In genomic region chr2:26757873-26758789, GRCh38 we compare ENCODE assay signal across 1 cellular context.
TF ChIP-seq lines count a peak whose summit lies in the region.

No MANE protein-coding gene starts in this region.

TF ChIP-seq in HepG2, 621 proteins besides CTCF, POLR2A, EP300 and RAD21 (continued from another document and continues in another):
- TF ChIP-seq, protein P1, sequence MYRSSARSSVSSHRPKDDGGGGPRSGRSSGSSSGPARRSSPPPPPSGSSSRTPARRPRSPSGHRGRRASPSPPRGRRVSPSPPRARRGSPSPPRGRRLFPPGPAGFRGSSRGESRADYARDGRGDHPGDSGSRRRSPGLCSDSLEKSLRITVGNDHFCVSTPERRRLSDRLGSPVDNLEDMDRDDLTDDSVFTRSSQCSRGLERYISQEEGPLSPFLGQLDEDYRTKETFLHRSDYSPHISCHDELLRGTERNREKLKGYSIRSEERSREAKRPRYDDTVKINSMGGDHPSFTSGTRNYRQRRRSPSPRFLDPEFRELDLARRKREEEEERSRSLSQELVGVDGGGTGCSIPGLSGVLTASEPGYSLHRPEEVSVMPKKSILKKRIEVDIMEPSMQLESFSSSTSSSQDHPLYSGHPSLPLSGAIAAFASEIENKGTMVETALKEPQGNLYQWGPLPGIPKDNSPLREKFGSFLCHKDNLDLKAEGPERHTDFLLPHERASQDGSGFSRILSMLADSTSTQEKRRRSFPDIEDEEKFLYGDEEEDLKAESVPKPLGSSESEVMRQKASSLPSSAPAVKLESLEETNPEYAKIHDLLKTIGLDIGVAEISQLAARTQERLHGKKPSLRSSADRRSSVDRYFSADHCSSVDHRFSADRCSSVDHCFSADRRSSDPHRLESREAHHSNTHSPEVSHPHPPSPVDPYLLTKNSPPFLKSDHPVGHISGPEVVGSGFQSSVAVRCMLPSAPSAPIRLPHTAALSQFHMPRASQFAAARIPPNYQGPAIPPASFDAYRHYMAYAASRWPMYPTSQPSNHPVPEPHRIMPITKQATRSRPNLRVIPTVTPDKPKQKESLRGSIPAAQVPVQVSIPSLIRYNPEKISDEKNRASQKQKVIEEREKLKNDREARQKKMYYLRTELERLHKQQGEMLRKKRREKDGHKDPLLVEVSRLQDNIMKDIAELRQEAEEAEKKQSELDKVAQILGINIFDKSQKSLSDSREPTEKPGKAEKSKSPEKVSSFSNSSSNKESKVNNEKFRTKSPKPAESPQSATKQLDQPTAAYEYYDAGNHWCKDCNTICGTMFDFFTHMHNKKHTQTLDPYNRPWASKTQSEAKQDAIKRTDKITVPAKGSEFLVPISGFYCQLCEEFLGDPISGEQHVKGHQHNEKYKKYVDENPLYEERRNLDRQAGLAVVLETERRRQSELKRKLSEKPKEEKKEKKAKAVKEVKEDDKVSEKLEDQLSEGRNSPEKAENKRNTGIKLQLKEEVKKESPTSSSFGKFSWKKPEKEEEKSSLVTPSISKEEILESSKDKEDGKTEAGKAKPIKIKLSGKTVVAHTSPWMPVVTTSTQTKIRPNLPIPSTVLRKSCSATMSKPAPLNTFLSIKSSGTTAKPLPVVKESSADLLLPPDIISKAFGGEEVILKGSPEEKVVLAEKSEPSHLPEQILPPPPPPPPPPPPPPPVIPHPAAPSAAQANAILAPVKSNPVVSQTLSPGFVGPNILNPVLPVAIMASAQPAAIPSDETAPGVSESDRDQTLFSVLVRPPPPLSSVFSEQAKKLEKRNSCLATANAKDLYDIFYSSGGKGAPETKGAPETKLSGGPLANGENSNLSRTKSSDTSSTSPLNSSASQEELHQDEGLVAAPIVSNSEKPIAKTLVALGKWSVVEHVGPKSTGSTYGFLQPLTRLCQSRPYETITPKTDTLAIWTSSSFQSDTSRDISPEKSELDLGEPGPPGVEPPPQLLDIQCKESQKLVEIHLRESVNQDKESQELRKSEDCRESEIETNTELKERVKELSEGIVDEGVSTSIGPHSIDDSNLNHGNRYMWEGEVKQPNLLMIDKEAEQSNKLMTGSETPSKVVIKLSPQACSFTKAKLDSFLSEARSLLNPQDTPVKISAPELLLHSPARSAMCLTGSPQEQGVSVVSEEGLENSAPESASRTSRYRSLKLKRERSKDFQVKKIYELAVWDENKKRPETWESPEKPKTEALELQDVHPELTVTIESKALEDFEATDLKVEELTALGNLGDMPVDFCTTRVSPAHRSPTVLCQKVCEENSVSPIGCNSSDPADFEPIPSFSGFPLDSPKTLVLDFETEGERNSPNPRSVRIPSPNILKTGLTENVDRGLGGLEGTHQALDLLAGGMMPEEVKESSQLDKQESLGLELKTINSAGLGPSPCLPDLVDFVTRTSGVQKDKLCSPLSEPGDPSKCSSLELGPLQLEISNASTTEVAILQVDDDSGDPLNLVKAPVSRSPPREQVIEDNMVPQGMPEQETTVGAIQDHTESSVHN (CRISPR knock-in tag; IDR thresholded peaks at IDR 0.05): no peak
- TF ChIP-seq ARID5B (CRISPR knock-in tag; IDR thresholded peaks at IDR 0.05) (peak; percentile 80), CEBPG (CRISPR knock-in tag; IDR thresholded peaks at IDR 0.05) (peak; percentile 89), ZNF773 (CRISPR knock-in tag; IDR thresholded peaks at IDR 0.05; ENCODE audit: borderline replicate concordance) (no peak), ASH2L (IDR thresholded peaks at IDR 0.05; ENCODE audit: insufficient read length, low read depth, low read length) (no peak), CENPX (CRISPR knock-in tag; IDR thresholded peaks at IDR 0.05) (no peak), MIXL1 (CRISPR knock-in tag; IDR thresholded peaks at IDR 0.05) (no peak), FOSL2 (CRISPR knock-in tag; IDR thresholded peaks at IDR 0.05) (peak; percentile 99), ZNF44 (CRISPR knock-in tag; IDR thresholded peaks at IDR 0.05) (no peak), RAD51 (IDR thresholded peaks at IDR 0.05; ENCODE audit: borderline replicate concordance) (no peak), MTA3 (CRISPR knock-in tag; IDR thresholded peaks at IDR 0.05) (no peak), TCF7 (IDR thresholded peaks at IDR 0.05; ENCODE audit: low read depth) (no peak), SIX1 (CRISPR knock-in tag; IDR thresholded peaks at IDR 0.05; ENCODE audit: borderline replicate concordance) (no peak; the same call in 1 of the 2 replicates), THAP7 (CRISPR knock-in tag; IDR thresholded peaks at IDR 0.05) (no peak), SOX6 (IDR thresholded peaks at IDR 0.05) (no peak), SOX6 (CRISPR knock-in tag; IDR thresholded peaks at IDR 0.05) (peak; percentile 78), NKX3-1 (CRISPR knock-in tag; IDR thresholded peaks at IDR 0.05) (no peak; the same call in 1 of the 2 replicates), ZNF207 (IDR thresholded peaks at IDR 0.05; ENCODE audit: borderline replicate concordance) (no peak), ZSCAN30 (CRISPR knock-in tag; IDR thresholded peaks at IDR 0.05) (no peak), ZFP82 (CRISPR knock-in tag; IDR thresholded peaks at IDR 0.05; ENCODE audit: borderline replicate concordance) (peak; percentile 38; the same call in 1 of the 2 replicates), NCOA1 (CRISPR knock-in tag; IDR thresholded peaks at IDR 0.05) (no peak), ZNF446 (CRISPR knock-in tag; IDR thresholded peaks at IDR 0.05) (no peak), NFYC (CRISPR knock-in tag; IDR thresholded peaks at IDR 0.05) (0 out of 2 replicates have a peak, but pooled peaks have one; percentile 26), ARNTL (CRISPR knock-in tag; IDR thresholded peaks at IDR 0.05) (no peak), MEF2D (CRISPR knock-in tag; IDR thresholded peaks at IDR 0.05) (no peak), UBTF (CRISPR knock-in tag; IDR thresholded peaks at IDR 0.05) (no peak), GABPA (IDR thresholded peaks at IDR 0.05; ENCODE audit: low read depth, low read length) (no peak), GABPA (CRISPR knock-in tag; IDR thresholded peaks at IDR 0.05; ENCODE audit: low read depth) (peak; percentile 52), ZBTB21 (CRISPR knock-in tag; IDR thresholded peaks at IDR 0.05) (peak; percentile 88), IRF1 (CRISPR knock-in tag; IDR thresholded peaks at IDR 0.05; ENCODE audit: low read depth) (no peak), HES4 (CRISPR knock-in tag; IDR thresholded peaks at IDR 0.05; ENCODE audit: borderline replicate concordance) (no peak), ZNF691 (CRISPR knock-in tag; IDR thresholded peaks at IDR 0.05; ENCODE audit: borderline replicate concordance, low read depth) (no peak), NAIF1 (CRISPR knock-in tag; IDR thresholded peaks at IDR 0.05; ENCODE audit: borderline replicate concordance) (no peak), ZNF30 (CRISPR knock-in tag; IDR thresholded peaks at IDR 0.05) (no peak), TSC22D2 (CRISPR knock-in tag; IDR thresholded peaks at IDR 0.05; ENCODE audit: borderline replicate concordance) (no peak)
- TF ChIP-seq, protein P2, sequence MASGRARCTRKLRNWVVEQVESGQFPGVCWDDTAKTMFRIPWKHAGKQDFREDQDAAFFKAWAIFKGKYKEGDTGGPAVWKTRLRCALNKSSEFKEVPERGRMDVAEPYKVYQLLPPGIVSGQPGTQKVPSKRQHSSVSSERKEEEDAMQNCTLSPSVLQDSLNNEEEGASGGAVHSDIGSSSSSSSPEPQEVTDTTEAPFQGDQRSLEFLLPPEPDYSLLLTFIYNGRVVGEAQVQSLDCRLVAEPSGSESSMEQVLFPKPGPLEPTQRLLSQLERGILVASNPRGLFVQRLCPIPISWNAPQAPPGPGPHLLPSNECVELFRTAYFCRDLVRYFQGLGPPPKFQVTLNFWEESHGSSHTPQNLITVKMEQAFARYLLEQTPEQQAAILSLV (CRISPR knock-in tag; IDR thresholded peaks at IDR 0.05; ENCODE audit: borderline replicate concordance): no peak
- TF ChIP-seq, protein P3, sequence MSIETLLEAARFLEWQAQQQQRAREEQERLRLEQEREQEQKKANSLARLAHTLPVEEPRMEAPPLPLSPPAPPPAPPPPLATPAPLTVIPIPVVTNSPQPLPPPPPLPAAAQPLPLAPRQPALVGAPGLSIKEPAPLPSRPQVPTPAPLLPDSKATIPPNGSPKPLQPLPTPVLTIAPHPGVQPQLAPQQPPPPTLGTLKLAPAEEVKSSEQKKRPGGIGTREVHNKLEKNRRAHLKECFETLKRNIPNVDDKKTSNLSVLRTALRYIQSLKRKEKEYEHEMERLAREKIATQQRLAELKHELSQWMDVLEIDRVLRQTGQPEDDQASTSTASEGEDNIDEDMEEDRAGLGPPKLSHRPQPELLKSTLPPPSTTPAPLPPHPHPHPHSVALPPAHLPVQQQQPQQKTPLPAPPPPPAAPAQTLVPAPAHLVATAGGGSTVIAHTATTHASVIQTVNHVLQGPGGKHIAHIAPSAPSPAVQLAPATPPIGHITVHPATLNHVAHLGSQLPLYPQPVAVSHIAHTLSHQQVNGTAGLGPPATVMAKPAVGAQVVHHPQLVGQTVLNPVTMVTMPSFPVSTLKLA (IDR thresholded peaks at IDR 0.05): peak; percentile 2; the same call in 1 of the 2 replicates
- TF ChIP-seq, protein P4, sequence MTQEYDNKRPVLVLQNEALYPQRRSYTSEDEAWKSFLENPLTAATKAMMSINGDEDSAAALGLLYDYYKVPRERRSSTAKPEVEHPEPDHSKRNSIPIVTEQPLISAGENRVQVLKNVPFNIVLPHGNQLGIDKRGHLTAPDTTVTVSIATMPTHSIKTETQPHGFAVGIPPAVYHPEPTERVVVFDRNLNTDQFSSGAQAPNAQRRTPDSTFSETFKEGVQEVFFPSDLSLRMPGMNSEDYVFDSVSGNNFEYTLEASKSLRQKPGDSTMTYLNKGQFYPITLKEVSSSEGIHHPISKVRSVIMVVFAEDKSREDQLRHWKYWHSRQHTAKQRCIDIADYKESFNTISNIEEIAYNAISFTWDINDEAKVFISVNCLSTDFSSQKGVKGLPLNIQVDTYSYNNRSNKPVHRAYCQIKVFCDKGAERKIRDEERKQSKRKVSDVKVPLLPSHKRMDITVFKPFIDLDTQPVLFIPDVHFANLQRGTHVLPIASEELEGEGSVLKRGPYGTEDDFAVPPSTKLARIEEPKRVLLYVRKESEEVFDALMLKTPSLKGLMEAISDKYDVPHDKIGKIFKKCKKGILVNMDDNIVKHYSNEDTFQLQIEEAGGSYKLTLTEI (CRISPR knock-in tag; conservative IDR thresholded peaks at IDR 0.05): no peak
